In genomic region chr14:36519431-36520321, GRCh38 we compare ENCODE assay signal across 9 cellular contexts. TPM values are rescaled to one million over a fixed set of nuclear protein-coding genes. Genes with fewer than 3 reads are reported as not detected.
DNase-seq lines count a peak whose midpoint lies in the region; ATAC-seq and TF ChIP-seq lines count a peak whose summit lies in the region.
"Had no signal": no experiment of that assay in that cellular context is flagged by ENCODE, and none has a peak within 500 bp of the region (broad histone marks: within the 10 kb centered on the region; RNA-seq: fewer than 3 reads in every experiment).

NKX2-1 (minus strand) TSS chr14:36520232; CDS start chr14:36520129, 103 bp downstream.

- DNase-seq in DMS 273 (lab: John Stamatoyannopoulos, UW; ENCODE audit: unreplicated experiment), result peak; percentile 60
- DNase-seq in DMS 273 treated with DMSO at 0.1 percent for 48 hours (lab: John Stamatoyannopoulos, UW), result no peak
- peak; percentile 49 for DNase-seq in NCI-H2171 (lab: John Stamatoyannopoulos, UW)
- peak; percentile 63 for DNase-seq in ecto neural progenitor cell (ENCODE audit: low spot score)
- DNase-seq in gastrocnemius medialis, result no peak
- DNase-seq in GM19238 (ENCODE audit: insufficient read length, low spot score), result no peak
- no peak for DNase-seq in midbrain (lab: John Stamatoyannopoulos, UW)
- no peak for DNase-seq in GDM1 (lab: John Stamatoyannopoulos, UW)

- TF ChIP-seq POLR2A in gastrocnemius medialis (IDR thresholded peaks at IDR 0.05), result no peak

- in situ Hi-C loops in gastrocnemius medialis (cut with MboI; ENCODE audit: low sequenced_read_pairs in 4 of 4), result loop anchor here in 1 of 4 donors (25.0 kb wide), 1 partner anchor 1068 kb away; the partner anchor contains the start of genes FOXA1 and TTC6

- peak within 1 kb of the TSS; percentile 29 to 57 (median 36) for H3K4me3 ChIP-seq in gastrocnemius medialis

- no peak for ATAC-seq in gastrocnemius medialis

- intact Hi-C loops in gastrocnemius medialis (cut with DNase I; ENCODE audit: low total_unique reads), result loop anchor here (5.0 to 10.0 kb wide), 2 partner anchors 135 to 197 kb away; partner anchors contain the start of gene MBIP

- peaks cover 20 to 31% of the 10 kb centered on the region in 2 donors for H3K4me1 ChIP-seq in gastrocnemius medialis

- TF ChIP-seq CTCF in gastrocnemius medialis (IDR thresholded peaks at IDR 0.05 in 4 of 5, conservative IDR thresholded peaks at IDR 0.05 in 1 of 5), result no peak

- H3K36me3 ChIP-seq in gastrocnemius medialis, result no peaks in the 10 kb centered on the region

- no peaks in the 10 kb centered on the region for H3K9me3 ChIP-seq in gastrocnemius medialis

- H3K27me3 ChIP-seq in gastrocnemius medialis, result peaks cover 96 to 98% (median 98%) of the 10 kb centered on the region in 3 donors

- H3K27ac ChIP-seq in gastrocnemius medialis, result no peak within 1 kb of the TSS

RNA-seq across cellular contexts. Expression of gene NKX2-1, which starts in this region (rescaled TPM):
- not detected for total RNA-seq in gastrocnemius medialis
- total RNA-seq: kidney epithelial cell had no signal

Comparison
In these comparisons a context has a peak if more than half of its experiments do, and no peak if none do; other contexts are left out.
1. DNase-seq: peak in DMS 273 (single experiment), NCI-H2171 (single experiment) and ecto neural progenitor cell (single experiment); none in DMS 273 treated with DMSO at 0.1 percent for 48 hours (single experiment), gastrocnemius medialis (0 of 2), GM19238 (single experiment), midbrain (single experiment) and GDM1 (single experiment).